Comparison of ENCODE assay signal across 24 cellular contexts in genomic region chr5:34410411-34411139, GRCh38.
A peak's percentile ranks its signal among the peaks of the same experiment; 100 is the strongest.
DNase-seq lines count a peak whose midpoint lies in the region; ATAC-seq, FAIRE-seq and TF ChIP-seq lines count a peak whose summit lies in the region.
"Had no signal": no experiment of that assay in that cellular context is flagged by ENCODE, and none has a peak within 500 bp of the region (broad histone marks: within the 10 kb centered on the region; RNA-seq: fewer than 3 reads in every experiment).

No MANE protein-coding gene starts in this region.

- H3K4ac ChIP-seq in H1 (replicated peaks; ENCODE audit: insufficient read length, low read depth, low read length), result no peak overlapping the region

- H3K9me3 ChIP-seq in HUES48 (ENCODE audit: control insufficient read depth, insufficient read depth, low read length), result peaks cover 22% of the 10 kb centered on the region
- H3K9me3 ChIP-seq in H1 (ENCODE audit: insufficient read depth in 2 of 2, low read depth in 1 of 2, low read length in 1 of 2), result peaks cover 4 to 19% of the 10 kb centered on the region in 2 experiments; a peak in 3 of 4 replicates
- H3K9me3 ChIP-seq: ovary, SK-N-SH, transverse colon had no signal

- peak overlapping the region; percentile 96 for H3K27ac ChIP-seq in HUES48 (ENCODE audit: low read depth, low read length)
- peak overlapping the region; percentile 80 for H3K27ac ChIP-seq in H1 (ENCODE audit: low read depth, low read length)
- H3K27ac ChIP-seq: brain microvascular endothelial cell, ovary, transverse colon had no signal

- H4K8ac ChIP-seq in H1 (ENCODE audit: extremely low read depth, insufficient read depth, low read length), result no peak overlapping the region

- peak overlapping the region; percentile 79 for H4K91ac ChIP-seq in H1 (replicated peaks; ENCODE audit: insufficient read length, low read length)

- H3K56ac ChIP-seq in H1 (replicated peaks; ENCODE audit: insufficient read length, low read depth, low read length), result no peak overlapping the region

- no peaks in the 10 kb centered on the region for H3K79me1 ChIP-seq in H1 (ENCODE audit: low read depth, low read length)

- intact Hi-C loops in left cardiac atrium (cut with DNase I), result no loop called here

- CTCF ChIA-PET in H1 (lab: Charles Lee; ENCODE audit: partially characterized antibody), result interaction anchor here (1.2 to 1.9 kb wide), 2 partner anchors 41 to 44 kb away, joined by 4 to 5 read pairs; no protein-coding TSS in a partner anchor

- TF ChIP-seq EP300 in H1 (IDR thresholded peaks at IDR 0.05; ENCODE audit: borderline replicate concordance in 1 of 2, low read depth in 2 of 2, low read length in 2 of 2), result peak in 1 of 2 experiments; percentile 85; a peak in 1 of 3 replicates

- peak overlapping the region; percentile 78 for H2BK120ac ChIP-seq in H1 (replicated peaks; ENCODE audit: low read depth, low read length)

- H2BK15ac ChIP-seq in H1 (ENCODE audit: low read length), result no peak overlapping the region

- POLR2A ChIA-PET in H1 (lab: Charles Lee; ENCODE audit: partially characterized antibody), result interaction anchor here (0.9 to 2.0 kb wide), 5 partner anchors 15 to 113 kb away, joined by 3 to 9 read pairs (median 4); no protein-coding TSS in a partner anchor

- 34% methylated on average over 2 of the region's 2 CpGs; no CpG with 5 or more reads in 1 of the 2 experiments for WGBS in H1 (ENCODE audit: extremely low coverage in 1 of 2, insufficient coverage in 1 of 2, insufficient read length in 1 of 2, insufficient replicate concordance in 2 of 2, low coverage in 1 of 2, low lambda C conversion rate in 2 of 2, missing lambda C conversion rate in 1 of 2), 2 experiments

- peak overlapping the region; percentile 81; the same call in 1 of the 2 replicates for H3K18ac ChIP-seq in H1 (ENCODE audit: extremely low read depth, low read length)

- peak overlapping the region in 1 of 2 experiments; percentile 23; a peak in 2 of 4 replicates for H3K4me2 ChIP-seq in H1 (ENCODE audit: insufficient read depth in 1 of 2, low read depth in 2 of 2, low read length in 2 of 2)
- H3K4me2 ChIP-seq: SK-N-SH had no signal

- TF ChIP-seq POLR2A in H1 (IDR thresholded peaks at IDR 0.05; ENCODE audit: control extremely low read depth in 1 of 2, low read depth in 2 of 2, low read length in 2 of 2), result no peak

- H3K27me3 ChIP-seq in HUES48 (ENCODE audit: control insufficient read depth, insufficient read depth, low read length), result no peaks in the 10 kb centered on the region
- no peaks in the 10 kb centered on the region for H3K27me3 ChIP-seq in H1 (replicated peaks in 1 of 4; ENCODE audit: control insufficient read depth in 3 of 4, extremely low read depth in 1 of 4, insufficient read depth in 3 of 4, low read length in 3 of 4)
- H3K27me3 ChIP-seq: brain microvascular endothelial cell, ovary, transverse colon had no signal

- no peak overlapping the region; the same call in 1 of the 2 replicates for H2AK5ac ChIP-seq in H1 (ENCODE audit: low read depth, low read length)

- FAIRE-seq in H1 (lab: Jason Lieb, UNC), result peak; percentile 68
- FAIRE-seq: GM12878, RCC 7860 had no signal

- H2BK12ac ChIP-seq in H1 (ENCODE audit: low read depth, low read length), result peak overlapping the region; percentile 90; the same call in 1 of the 2 replicates

- no peak overlapping the region for H2BK20ac ChIP-seq in H1 (ENCODE audit: low read length)

- H3K4me1 ChIP-seq in HUES48 (ENCODE audit: control insufficient read depth, insufficient read depth, low read length) (peaks cover 47% of the 10 kb centered on the region), H1 (replicated peaks in 1 of 4; ENCODE audit: control insufficient read depth in 3 of 4, insufficient read depth in 4 of 4, low read length in 3 of 4) (peaks cover 3 to 19% (median 15%) of the 10 kb centered on the region in 4 experiments)
- H3K4me1 ChIP-seq: transverse colon had no signal

- peak overlapping the region; percentile 57 for H3K9ac ChIP-seq in HUES48 (ENCODE audit: low read depth, low read length)
- H3K9ac ChIP-seq in H1 (replicated peaks in 1 of 4; ENCODE audit: extremely low read depth in 1 of 4, low read depth in 3 of 4, low read length in 3 of 4), result no peak overlapping the region
- H3K9ac ChIP-seq: SK-N-SH had no signal

- H3K23me2 ChIP-seq in H1 (ENCODE audit: low read depth, low read length), result no peaks in the 10 kb centered on the region

- TF ChIP-seq CTCF in AG10803 (conservative IDR thresholded peaks at IDR 0.05; ENCODE audit: low read length) (no peak), H1 (IDR thresholded peaks at IDR 0.05; ENCODE audit: control extremely low read depth in 1 of 3, insufficient read depth in 1 of 3, low read depth in 1 of 3, low read length in 3 of 3) (no peak)

- peak overlapping the region; percentile 58 for H4K5ac ChIP-seq in H1 (ENCODE audit: insufficient read length, low read depth, low read length)

- no peaks in the 10 kb centered on the region for H3K79me2 ChIP-seq in H1 (ENCODE audit: control insufficient read depth in 1 of 2, insufficient read depth in 2 of 2, low read length in 2 of 2)

- no peak overlapping the region for H3K23ac ChIP-seq in H1 (ENCODE audit: insufficient read length)

- DNase-seq in AG10803 (ENCODE audit: low read depth) (peak; percentile 79), H1 (ENCODE audit: low read depth in 1 of 2, low spot score in 2 of 2) (peak in 1 of 2 experiments; percentile 68), islet precursor cell (peak; percentile 70), left cardiac atrium (no peak), OCI-M2 (lab: John Stamatoyannopoulos, UW; ENCODE audit: unreplicated experiment) (no peak)
- DNase-seq in activated effector memory CD4-positive, alpha-beta T cell treated with anti-CD3 and anti-CD28 coated beads, Interleukin-2, amount 50 U/mL, for 16 hours, result no peak
- DNase-seq: activated CD4-positive, CD25-positive, alpha-beta regulatory T cell treated with anti-CD3 and anti-CD28 coated beads, Interleukin-2, amount 50 U/mL, for 72 hours; activated CD8-positive, alpha-beta memory T cell treated with anti-CD3 and anti-CD28 coated beads for 24 hours; activated T-cell treated with anti-CD3 and anti-CD28 coated beads, Interleukin-2, amount 50 U/mL, for 48 hours; brain microvascular endothelial cell; cortex of kidney; foreskin melanocyte; GF-D8; KG1; naive B cell; NCI-H1930; ovary; SK-N-SH; stimulated activated CD4-positive, alpha-beta T cell treated with anti-CD3 and anti-CD28 coated beads, Interleukin-1b, Interleukin-23, amount 100 ng/mL, for 48 hours; transverse colon had no signal

- peak overlapping the region; percentile 99; the same call in 1 of the 2 replicates for H2BK5ac ChIP-seq in H1 (ENCODE audit: low read depth, low read length)

- H3K4me3 ChIP-seq in AG10803 (ENCODE audit: low read length) (no peak overlapping the region), HUES48 (ENCODE audit: low read depth, low read length) (peak overlapping the region; percentile 45; the same call in 1 of the 2 replicates), H1 (ENCODE audit: extremely low read depth in 1 of 4, insufficient read depth in 2 of 4, low read depth in 3 of 4, low read length in 4 of 4) (peak overlapping the region in 1 of 4 experiments; percentile 36; a peak in 1 of 8 replicates)
- H3K4me3 ChIP-seq: GM12878, ovary, transverse colon had no signal

- H3K36me3 ChIP-seq in HUES48 (ENCODE audit: control insufficient read depth, insufficient read depth, low read length), result peaks cover 3% of the 10 kb centered on the region; the same call in 1 of the 2 replicates
- peaks cover 0 to 9% (median 4%) of the 10 kb centered on the region in 4 experiments; a peak in 3 of 8 replicates for H3K36me3 ChIP-seq in H1 (ENCODE audit: control insufficient read depth in 2 of 4, insufficient read depth in 4 of 4, low read length in 3 of 4)
- H3K36me3 ChIP-seq: brain microvascular endothelial cell, ovary, transverse colon had no signal

- no peak overlapping the region for H3K14ac ChIP-seq in H1 (ENCODE audit: insufficient read length)

- no peaks in the 10 kb centered on the region for H4K20me1 ChIP-seq in H1 (replicated peaks in 1 of 2; ENCODE audit: control insufficient read depth in 1 of 2, insufficient read depth in 2 of 2, low read length in 2 of 2)

- H2AFZ ChIP-seq in H1 (ENCODE audit: low read length), result no peak overlapping the region

- no peak for ATAC-seq in HG03025 (IDR thresholded peaks at IDR 0.05; ENCODE audit: low FRiP score, unreplicated experiment)
- ATAC-seq in left cardiac atrium, result no peak
- ATAC-seq: GM12878 had no signal

- no peak for TF ChIP-seq RAD21 in H1 (IDR thresholded peaks at IDR 0.05 in 1 of 2, conservative IDR thresholded peaks at IDR 0.05 in 1 of 2; ENCODE audit: low read depth in 2 of 2, low read length in 2 of 2)

TF ChIP-seq in H1, 55 proteins besides CTCF, POLR2A, EP300 and RAD21:
- TF ChIP-seq ASH2L (IDR thresholded peaks at IDR 0.05; ENCODE audit: low read length), result peak; percentile 20
- peak; percentile 35; the same call in 1 of the 2 replicates for TF ChIP-seq CHD2 (IDR thresholded peaks at IDR 0.05; ENCODE audit: low read length)
- peak; percentile 72; the same call in 1 of the 2 replicates for TF ChIP-seq TCF12 (IDR thresholded peaks at IDR 0.05; ENCODE audit: low read depth, low read length)
- 0 out of 2 replicates have a peak, but pooled peaks have one; percentile 59 for TF ChIP-seq YY1 (IDR thresholded peaks at IDR 0.05; ENCODE audit: low read depth, low read length)
- peak; percentile 70 for TF ChIP-seq NANOG (IDR thresholded peaks at IDR 0.05; ENCODE audit: insufficient read depth, low read depth, low read length, poor library complexity, severe bottlenecking)
- no peak for TF ChIP-seq SIX5 (IDR thresholded peaks at IDR 0.05; ENCODE audit: low read depth, low read length)
- 0 out of 2 replicates have a peak, but pooled peaks have one; percentile 18 for TF ChIP-seq TAF1 (IDR thresholded peaks at IDR 0.05; ENCODE audit: low read depth, low read length)
- TF ChIP-seq BCL11A (IDR thresholded peaks at IDR 0.05; ENCODE audit: low read depth in 2 of 2, low read length in 2 of 2), result peak in 1 of 2 experiments; percentile 31
- peak; percentile 93 for TF ChIP-seq SP1 (IDR thresholded peaks at IDR 0.05; ENCODE audit: low read depth, low read length)
- no peak for TF ChIP-seq JUN (IDR thresholded peaks at IDR 0.05; ENCODE audit: low read depth, low read length)
- TF ChIP-seq TEAD4 (IDR thresholded peaks at IDR 0.05; ENCODE audit: low read depth, low read length), result peak; percentile 97
TF ChIP-seq in H1: peak in this region for 9.

Comparison
In these comparisons a context has a peak if more than half of its experiments do, and no peak if none do; other contexts are left out.
1. DNase-seq: peak in AG10803 (single experiment) and islet precursor cell (single experiment); none in left cardiac atrium (single experiment), OCI-M2 (single experiment) and activated effector memory CD4-positive, alpha-beta T cell treated with anti-CD3 and anti-CD28 coated beads, Interleukin-2, amount 50 U/mL, for 16 hours (single experiment).